Comparison of ENCODE assay signal across 8 cellular contexts in genomic region chr1:159924025-159924790, GRCh38. TPM values are rescaled to one million over a fixed set of nuclear protein-coding genes. Genes with fewer than 3 reads are reported as not detected.
DNase-seq lines count a peak whose midpoint lies in the region; ATAC-seq, FAIRE-seq and TF ChIP-seq lines count a peak whose summit lies in the region.

No MANE protein-coding gene starts in this region.

- H3K4me3 Mint-ChIP-seq in activated CD4-positive, alpha-beta T cell treated with anti-CD3 and anti-CD28 coated beads for 36 hours: peak overlapping the region; percentile 95

- H3K27ac ChIP-seq in Karpas-422 (ENCODE audit: low read length) (peak overlapping the region; percentile 73), cingulate gyrus (ENCODE audit: low read depth, low read length) (peak overlapping the region; percentile 75)

- no peak; the same call in none of the 2 replicates for TF ChIP-seq POLR2A in GM12891 (IDR thresholded peaks at IDR 0.05; ENCODE audit: low read depth, low read length)

- DNase-seq in GM12891 (ENCODE audit: insufficient read length, low spot score) (peak; percentile 68), Karpas-422 (peak; percentile 67), left lobe of liver (ENCODE audit: low spot score) (peak; percentile 74)
- DNase-seq in activated CD4-positive, alpha-beta T cell treated with anti-CD3 and anti-CD28 coated beads for 36 hours: peak; percentile 81
- DNase-seq in stimulated activated CD4-positive, alpha-beta T cell treated with anti-CD3 and anti-CD28 coated beads, Interleukin-4, amount 100 ng/mL, for 24 hours: peak; percentile 59

- POLR2A ChIA-PET in activated CD4-positive, alpha-beta T cell treated with anti-CD3 and anti-CD28 coated beads for 36 hours (lab: Charles Lee): interaction anchor here (0.6 to 2.6 kb wide), 8 partner anchors 10 to 847 kb away, joined by 3 to 10 read pairs (median 5); partner anchors contain the start of genes AIM2, DCAF8, IGSF8 and IGSF9

- H3K4me2 ChIP-seq in Karpas-422 (ENCODE audit: low read depth, low read length, poor library complexity, severe bottlenecking): peak overlapping the region; percentile 94

- H3K36me3 Mint-ChIP-seq in activated CD4-positive, alpha-beta T cell treated with anti-CD3 and anti-CD28 coated beads for 36 hours (ENCODE audit: low read depth): peaks cover 49% of the 10 kb centered on the region

- peaks cover 49% of the 10 kb centered on the region for H3K79me2 ChIP-seq in Karpas-422 (ENCODE audit: low read length)

- CTCF ChIA-PET in activated CD4-positive, alpha-beta T cell treated with anti-CD3 and anti-CD28 coated beads for 36 hours (lab: Charles Lee): interaction anchor here (1.0 to 2.3 kb wide), 6 partner anchors 74 to 147 kb away, joined by 3 to 11 read pairs (median 4); no protein-coding TSS in a partner anchor

- FAIRE-seq in GM12891 (lab: Jason Lieb, UNC): peak; percentile 66

- no peaks in the 10 kb centered on the region for H3K9me3 ChIP-seq in Karpas-422 (ENCODE audit: low read length)

- peaks cover 43% of the 10 kb centered on the region for H3K4me1 ChIP-seq in Karpas-422 (ENCODE audit: low read length)

- H3K36me3 ChIP-seq in Karpas-422 (ENCODE audit: insufficient read depth, low read length): peaks cover 8% of the 10 kb centered on the region; the same call in 1 of the 2 replicates

- H3K27ac Mint-ChIP-seq in activated CD4-positive, alpha-beta T cell treated with anti-CD3 and anti-CD28 coated beads for 36 hours: peak overlapping the region; percentile 98

- H3K27me3 ChIP-seq in Karpas-422 (ENCODE audit: low read length): no peaks in the 10 kb centered on the region

- ATAC-seq in activated CD4-positive, alpha-beta T cell treated with anti-CD3 and anti-CD28 coated beads for 36 hours: peak; percentile 42
- ATAC-seq in left lobe of liver: peak; percentile 19
- ATAC-seq in GM21786 (IDR thresholded peaks at IDR 0.05; ENCODE audit: unreplicated experiment): no peak
- no peak for ATAC-seq in GM18520 (IDR thresholded peaks at IDR 0.05; ENCODE audit: unreplicated experiment)

- no peaks in the 10 kb centered on the region for H3K9me2 ChIP-seq in Karpas-422 (replicated peaks; ENCODE audit: insufficient read depth, low read length)

- H3K4me3 ChIP-seq in Karpas-422 (ENCODE audit: low read length): peak overlapping the region; percentile 94

- intact Hi-C loops in activated CD4-positive, alpha-beta T cell treated with anti-CD3 and anti-CD28 coated beads for 36 hours (cut with DNase I, micrococcal nuclease): loop anchor here in 1 of 2 experiments (2.0 to 10.0 kb wide), 7 partner anchors 69 to 1993 kb away; partner anchors contain the start of genes AIM2, COPA, NCSTN and PEA15

- peaks cover 46% of the 10 kb centered on the region for H3K4me1 Mint-ChIP-seq in activated CD4-positive, alpha-beta T cell treated with anti-CD3 and anti-CD28 coated beads for 36 hours

- H3K27me3 Mint-ChIP-seq in activated CD4-positive, alpha-beta T cell treated with anti-CD3 and anti-CD28 coated beads for 36 hours: no peaks in the 10 kb centered on the region

- peak overlapping the region; percentile 97 for H3K9ac ChIP-seq in Karpas-422 (ENCODE audit: low read length)

- peaks cover 37% of the 10 kb centered on the region; the same call in 1 of the 2 replicates for H4K20me1 ChIP-seq in Karpas-422 (ENCODE audit: insufficient read depth, low read depth, low read length)

- H2AFZ ChIP-seq in Karpas-422 (ENCODE audit: low read length): no peak overlapping the region; the same call in 1 of the 2 replicates

- no peaks in the 10 kb centered on the region for H3K9me3 Mint-ChIP-seq in activated CD4-positive, alpha-beta T cell treated with anti-CD3 and anti-CD28 coated beads for 36 hours (ENCODE audit: low read depth)

TF ChIP-seq in GM12891, 5 proteins besides CTCF, POLR2A, EP300 and RAD21:
- TF ChIP-seq TAF1 (IDR thresholded peaks at IDR 0.05; ENCODE audit: low read depth, low read length): peak; percentile 34; the same call in 1 of the 2 replicates
- TF ChIP-seq POLR2AphosphoS5 (IDR thresholded peaks at IDR 0.05; ENCODE audit: low read depth, low read length): 0 out of 2 replicates have a peak, but pooled peaks have one; percentile 10
- TF ChIP-seq PAX5 (IDR thresholded peaks at IDR 0.05; ENCODE audit: insufficient read depth, low read length, severe bottlenecking): no peak
TF ChIP-seq in GM12891: peak in this region for 2.

RNA-seq across cellular contexts. Expression of gene TAGLN2, which starts 1.1 kb away (rescaled TPM):
- 378 TPM for polyA plus RNA-seq in GM12891 (2012; ENCODE audit: low read depth, missing spikeins)
- 141 and 188 TPM in 2 replicates for total RNA-seq in Karpas-422 (2014; rRNA removed; shearing (Covaris generic); ENCODE audit: low replicate concordance)
- total RNA-seq in activated CD4-positive, alpha-beta T cell treated with anti-CD3 and anti-CD28 coated beads for 36 hours: 100 to 1,000 TPM; 410 to 495 TPM
- 68.3 TPM for total RNA-seq in left lobe of liver

RNA-seq across cellular contexts. Expression of gene IGSF9, which starts 21.2 kb away (rescaled TPM):
- 0.05 TPM for polyA plus RNA-seq in GM12891 (2012; ENCODE audit: low read depth, missing spikeins)
- total RNA-seq in Karpas-422 (2014; rRNA removed; shearing (Covaris generic); ENCODE audit: low replicate concordance): not detected in 2 replicates
- under 1 TPM in 1 of 2 experiments, not detected in 1; 0.07 TPM for total RNA-seq in activated CD4-positive, alpha-beta T cell treated with anti-CD3 and anti-CD28 coated beads for 36 hours
- total RNA-seq in left lobe of liver: 17.0 TPM

RNA-seq across cellular contexts. Expression of gene CFAP45, which starts 24.2 kb away (rescaled TPM):
- polyA plus RNA-seq in GM12891 (2012; ENCODE audit: low read depth, missing spikeins): 0.49 TPM
- 1.2 TPM in 1 of 2 replicates, not detected in the other for total RNA-seq in Karpas-422 (2014; rRNA removed; shearing (Covaris generic); ENCODE audit: low replicate concordance)
- 1 to 10 TPM in 1 of 2 experiments, under 1 TPM in 1; 0.98 to 1.1 TPM for total RNA-seq in activated CD4-positive, alpha-beta T cell treated with anti-CD3 and anti-CD28 coated beads for 36 hours
- total RNA-seq in left lobe of liver: not detected

RNA-seq across cellular contexts. Expression of gene SLAMF9, which starts 29.8 kb away (rescaled TPM):
- polyA plus RNA-seq in GM12891 (2012; ENCODE audit: low read depth, missing spikeins): not detected
- total RNA-seq in Karpas-422 (2014; rRNA removed; shearing (Covaris generic); ENCODE audit: low replicate concordance): not detected in 2 replicates
- not detected for total RNA-seq in activated CD4-positive, alpha-beta T cell treated with anti-CD3 and anti-CD28 coated beads for 36 hours
- total RNA-seq in left lobe of liver: 0.83 TPM

Comparison
In these comparisons a context has a peak if more than half of its experiments do, and no peak if none do; other contexts are left out.
1. ATAC-seq: peak in activated CD4-positive, alpha-beta T cell treated with anti-CD3 and anti-CD28 coated beads for 36 hours (single experiment) and left lobe of liver (single experiment); none in GM21786 (single experiment) and GM18520 (single experiment).
2. RNA of gene IGSF9, which starts 21.2 kb away (total RNA-seq): 17.0 TPM in left lobe of liver (single experiment); 0.07 TPM in activated CD4-positive, alpha-beta T cell treated with anti-CD3 and anti-CD28 coated beads for 36 hours and not detected in Karpas-422; every median in the first group is over 10 times any median in the second.
3. Peak in every context shown above with its lines, with median percentiles within 50 percentile points of each other: DNase-seq.